Comparison of ENCODE assay signal across 8 cellular contexts in the genomic region with DNA sequence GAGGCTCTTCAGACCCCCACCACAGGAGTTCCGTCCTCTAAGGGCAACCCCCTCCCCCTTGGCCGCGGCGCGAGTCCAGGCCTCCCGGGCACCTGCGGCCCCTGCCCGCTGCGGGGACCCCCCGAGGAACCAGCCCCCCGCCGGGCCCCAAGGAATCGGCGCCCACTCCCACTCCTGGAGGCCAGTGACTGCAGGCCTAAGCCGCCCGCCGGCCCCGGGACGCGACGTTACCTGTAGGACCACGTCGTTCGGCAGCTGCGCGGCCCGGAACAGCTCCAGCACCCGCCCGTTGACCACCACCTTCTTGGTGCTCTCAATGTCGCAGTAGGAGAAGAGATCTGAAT. TPM values are rescaled to one million over a fixed set of nuclear protein-coding genes. Genes with fewer than 3 reads are reported as not detected.
DNase-seq lines count a peak whose midpoint lies in the region; ATAC-seq and TF ChIP-seq lines count a peak whose summit lies in the region.

No MANE protein-coding gene starts in this region.

- H3K4me3 Mint-ChIP-seq in activated T-cell treated with anti-CD3 and anti-CD28 coated beads, Interleukin-2, amount 50 U/mL, for 24 hours: no peak overlapping the region
- peak overlapping the region; percentile 80 for H3K4me3 Mint-ChIP-seq in progenitor cell of endocrine pancreas (ENCODE audit: low read depth)

- ATAC-seq in foreskin keratinocyte: no peak

- H3K9me3 ChIP-seq in SK-N-MC (ENCODE audit: low read depth, low read length): no peaks in the 10 kb centered on the region

- no peaks in the 10 kb centered on the region for H3K27me3 ChIP-seq in foreskin keratinocyte

- H3K4me1 Mint-ChIP-seq in activated T-cell treated with anti-CD3 and anti-CD28 coated beads, Interleukin-2, amount 50 U/mL, for 24 hours (ENCODE audit: low read depth): peaks cover 11% of the 10 kb centered on the region
- peaks cover 31% of the 10 kb centered on the region for H3K4me1 Mint-ChIP-seq in progenitor cell of endocrine pancreas (ENCODE audit: low read depth)

- H3K36me3 Mint-ChIP-seq in activated T-cell treated with anti-CD3 and anti-CD28 coated beads, Interleukin-2, amount 50 U/mL, for 24 hours (ENCODE audit: low read depth): peaks cover 8% of the 10 kb centered on the region
- H3K36me3 Mint-ChIP-seq in progenitor cell of endocrine pancreas (ENCODE audit: insufficient read depth): no peaks in the 10 kb centered on the region

- TF ChIP-seq CTCF in foreskin keratinocyte (conservative IDR thresholded peaks at IDR 0.05) (no peak), progenitor cell of endocrine pancreas (IDR thresholded peaks at IDR 0.05; ENCODE audit: unreplicated experiment) (no peak)

- no peaks in the 10 kb centered on the region for H3K27me3 Mint-ChIP-seq in activated T-cell treated with anti-CD3 and anti-CD28 coated beads, Interleukin-2, amount 50 U/mL, for 24 hours
- H3K27me3 Mint-ChIP-seq in progenitor cell of endocrine pancreas: peaks cover 10% of the 10 kb centered on the region

- peak overlapping the region; percentile 78 for H3K27ac Mint-ChIP-seq in activated T-cell treated with anti-CD3 and anti-CD28 coated beads, Interleukin-2, amount 50 U/mL, for 24 hours
- H3K27ac Mint-ChIP-seq in progenitor cell of endocrine pancreas: peak overlapping the region; percentile 93

- H3K4me3 ChIP-seq in SK-N-MC: peak overlapping the region; percentile 86

- H3K27ac ChIP-seq in SK-N-MC (no peak overlapping the region), foreskin keratinocyte (peak overlapping the region; percentile 98)

- H3K36me3 ChIP-seq in SK-N-MC (ENCODE audit: insufficient read depth, low read length): peaks cover 10% of the 10 kb centered on the region; the same call in 1 of the 2 replicates

- H3K9ac ChIP-seq in SK-N-MC (ENCODE audit: insufficient read length): peak overlapping the region; percentile 95

- H3K4me1 ChIP-seq in foreskin keratinocyte: peaks cover 29% of the 10 kb centered on the region

- DNase-seq in activated T-cell treated with anti-CD3 and anti-CD28 coated beads, Interleukin-2, amount 50 U/mL, for 24 hours: no peak
- no peak for DNase-seq in activated T-cell treated with anti-CD3 and anti-CD28 coated beads, Interleukin-2, amount 50 U/mL, for 48 hours
- DNase-seq in SK-N-MC (ENCODE audit: low read depth, low spot score) (no peak), foreskin keratinocyte (peak in 1 of 2 donors; percentile 10), progenitor cell of endocrine pancreas (ENCODE audit: low spot score, unreplicated experiment) (peak; percentile 14), NCI-H1930 (lab: John Stamatoyannopoulos, UW) (no peak), SW 1271 (lab: John Stamatoyannopoulos, UW) (no peak), pons (ENCODE audit: low spot score) (no peak)

- no peaks in the 10 kb centered on the region for H3K9me3 Mint-ChIP-seq in activated T-cell treated with anti-CD3 and anti-CD28 coated beads, Interleukin-2, amount 50 U/mL, for 24 hours
- no peaks in the 10 kb centered on the region for H3K9me3 Mint-ChIP-seq in progenitor cell of endocrine pancreas (ENCODE audit: low read depth)

RNA-seq across cellular contexts. Expression of gene REPS1, which starts 0.8 kb away (rescaled TPM):
- total RNA-seq in foreskin keratinocyte: 60.1 and 60.4 TPM in 2 replicates
- 40.3 and 42.6 TPM in 2 replicates for polyA plus RNA-seq in foreskin keratinocyte
- 60.3 and 64.3 TPM in 2 replicates for total RNA-seq in progenitor cell of endocrine pancreas

RNA-seq across cellular contexts. Expression of gene ABRACL, which starts 41.3 kb away (rescaled TPM):
- total RNA-seq in foreskin keratinocyte (97.8 and 98.8 TPM in 2 replicates), progenitor cell of endocrine pancreas (71.6 and 80.1 TPM in 2 replicates)
- 123 and 124 TPM in 2 replicates for polyA plus RNA-seq in foreskin keratinocyte
